ENCODE assay signal across 10 cellular contexts in genomic region chr1:51736702-51737101, GRCh38.
A peak's percentile ranks its signal among the peaks of the same experiment; 100 is the strongest.
DNase-seq lines count a peak whose midpoint lies in the region; ATAC-seq and TF ChIP-seq lines count a peak whose summit lies in the region.
"Had no signal": no experiment of that assay in that cellular context is flagged by ENCODE, and none has a peak within 500 bp of the region (broad histone marks: within the 10 kb centered on the region; RNA-seq: fewer than 3 reads in every experiment).

No MANE protein-coding gene starts in this region.

- no peak overlapping the region for H3K27ac Mint-ChIP-seq in activated CD4-positive, alpha-beta T cell treated with anti-CD3 and anti-CD28 coated beads, Interleukin-2, amount 10 ng/mL, durations not matched to agents 7 days and 5 days
- no peak overlapping the region for H3K27ac Mint-ChIP-seq in activated CD4-positive, alpha-beta T cell treated with anti-CD3 and anti-CD28 coated beads, Interleukin-2, amount 10 ng/mL, durations not matched to agents 24 days and 14 days
- H3K27ac Mint-ChIP-seq in T-helper 17 cell: peak overlapping the region; percentile 9
- no peak overlapping the region for H3K27ac Mint-ChIP-seq in type B pancreatic cell
- H3K27ac Mint-ChIP-seq: activated naive CD8-positive, alpha-beta T cell had no signal

- intact Hi-C loops in activated CD4-positive, alpha-beta T cell treated with anti-CD3 and anti-CD28 coated beads, Interleukin-2, amount 10 ng/mL, durations not matched to agents 24 days and 14 days (cut with micrococcal nuclease): no loop called here
- intact Hi-C loops in left ventricle myocardium inferior (cut with micrococcal nuclease): no loop called here

- H3K9me3 ChIP-seq in T-helper 17 cell (ENCODE audit: control insufficient read depth, low read length, poor library complexity, severe bottlenecking) (no peaks in the 10 kb centered on the region), left ventricle myocardium inferior (replicated peaks) (no peaks in the 10 kb centered on the region)

- H3K36me3 ChIP-seq in left ventricle myocardium inferior: no peaks in the 10 kb centered on the region

- H3K27me3 Mint-ChIP-seq in activated CD4-positive, alpha-beta T cell treated with anti-CD3 and anti-CD28 coated beads, Interleukin-2, amount 10 ng/mL, durations not matched to agents 7 days and 5 days: no peaks in the 10 kb centered on the region
- H3K27me3 Mint-ChIP-seq in activated CD4-positive, alpha-beta T cell treated with anti-CD3 and anti-CD28 coated beads, Interleukin-2, amount 10 ng/mL, durations not matched to agents 24 days and 14 days: no peaks in the 10 kb centered on the region
- no peaks in the 10 kb centered on the region for H3K27me3 Mint-ChIP-seq in T-helper 17 cell
- no peaks in the 10 kb centered on the region for H3K27me3 Mint-ChIP-seq in type B pancreatic cell
- H3K27me3 Mint-ChIP-seq: activated naive CD8-positive, alpha-beta T cell had no signal

- H3K4me3 ChIP-seq in left ventricle myocardium inferior: no peak overlapping the region

- ATAC-seq in T-helper 17 cell (no peak), HG02571 (IDR thresholded peaks at IDR 0.05; ENCODE audit: unreplicated experiment) (no peak)

- H3K4me3 Mint-ChIP-seq in activated CD4-positive, alpha-beta T cell treated with anti-CD3 and anti-CD28 coated beads, Interleukin-2, amount 10 ng/mL, durations not matched to agents 7 days and 5 days: no peak overlapping the region
- H3K4me3 Mint-ChIP-seq in activated CD4-positive, alpha-beta T cell treated with anti-CD3 and anti-CD28 coated beads, Interleukin-2, amount 10 ng/mL, durations not matched to agents 24 days and 14 days: no peak overlapping the region
- H3K4me3 Mint-ChIP-seq in T-helper 17 cell: no peak overlapping the region
- H3K4me3 Mint-ChIP-seq in type B pancreatic cell: peak overlapping the region; percentile 23
- H3K4me3 Mint-ChIP-seq: activated naive CD8-positive, alpha-beta T cell had no signal

- peaks cover 2% of the 10 kb centered on the region for H3K36me3 Mint-ChIP-seq in activated CD4-positive, alpha-beta T cell treated with anti-CD3 and anti-CD28 coated beads, Interleukin-2, amount 10 ng/mL, durations not matched to agents 7 days and 5 days (ENCODE audit: low read depth)
- peaks cover under 1% of the 10 kb centered on the region for H3K36me3 Mint-ChIP-seq in activated CD4-positive, alpha-beta T cell treated with anti-CD3 and anti-CD28 coated beads, Interleukin-2, amount 10 ng/mL, durations not matched to agents 24 days and 14 days (ENCODE audit: low read depth)
- H3K36me3 Mint-ChIP-seq in T-helper 17 cell (ENCODE audit: low read depth) (peaks cover under 1% of the 10 kb centered on the region), type B pancreatic cell (peaks cover 1% of the 10 kb centered on the region)

- TF ChIP-seq CTCF in left ventricle myocardium inferior (IDR thresholded peaks at IDR 0.05; ENCODE audit: borderline replicate concordance) (no peak), type B pancreatic cell (conservative IDR thresholded peaks at IDR 0.05) (no peak)

- no peaks in the 10 kb centered on the region for H3K9me3 Mint-ChIP-seq in activated CD4-positive, alpha-beta T cell treated with anti-CD3 and anti-CD28 coated beads, Interleukin-2, amount 10 ng/mL, durations not matched to agents 7 days and 5 days
- no peaks in the 10 kb centered on the region for H3K9me3 Mint-ChIP-seq in activated CD4-positive, alpha-beta T cell treated with anti-CD3 and anti-CD28 coated beads, Interleukin-2, amount 10 ng/mL, durations not matched to agents 24 days and 14 days
- H3K9me3 Mint-ChIP-seq in type B pancreatic cell: no peaks in the 10 kb centered on the region

- H3K27ac ChIP-seq in left ventricle myocardium inferior (replicated peaks): peak overlapping the region; percentile 27
- H3K27ac ChIP-seq: C4-2B had no signal

- H3K4me1 ChIP-seq in left ventricle myocardium inferior: peaks cover 74% of the 10 kb centered on the region

- H3K4me1 Mint-ChIP-seq in activated CD4-positive, alpha-beta T cell treated with anti-CD3 and anti-CD28 coated beads, Interleukin-2, amount 10 ng/mL, durations not matched to agents 7 days and 5 days: peaks cover 34% of the 10 kb centered on the region
- H3K4me1 Mint-ChIP-seq in activated CD4-positive, alpha-beta T cell treated with anti-CD3 and anti-CD28 coated beads, Interleukin-2, amount 10 ng/mL, durations not matched to agents 24 days and 14 days: peaks cover 18% of the 10 kb centered on the region
- H3K4me1 Mint-ChIP-seq in T-helper 17 cell (peaks cover 38% of the 10 kb centered on the region), type B pancreatic cell (ENCODE audit: unreplicated experiment) (peaks cover 49% of the 10 kb centered on the region)

- H3K27me3 ChIP-seq in left ventricle myocardium inferior (ENCODE audit: low read depth): no peaks in the 10 kb centered on the region

- DNase-seq in activated CD4-positive, alpha-beta T cell treated with anti-CD3 and anti-CD28 coated beads, Interleukin-2, amount 10 ng/mL, durations not matched to agents 7 days and 5 days: peak; percentile 11
- no peak for DNase-seq in activated CD4-positive, alpha-beta T cell treated with anti-CD3 and anti-CD28 coated beads, Interleukin-2, amount 10 ng/mL, durations not matched to agents 24 days and 14 days
- DNase-seq in T-helper 17 cell (no peak), left ventricle myocardium inferior (no peak), type B pancreatic cell (ENCODE audit: extremely low spot score, unreplicated experiment) (no peak)
- no peak for DNase-seq in activated CD4-positive, alpha-beta T cell treated with anti-CD3 and anti-CD28 coated beads, Interleukin-2, amount 50 U/mL, for 4 hours
- no peak for DNase-seq in activated naive CD4-positive, alpha-beta T cell treated with Interleukin-2 at 50 U/mL for 16 hours

- POLR2A ChIA-PET in activated CD4-positive, alpha-beta T cell treated with anti-CD3 and anti-CD28 coated beads, Interleukin-2, amount 10 ng/mL, durations not matched to agents 7 days and 5 days (lab: Charles Lee): no interaction called here

- CTCF ChIA-PET in activated CD4-positive, alpha-beta T cell treated with anti-CD3 and anti-CD28 coated beads, Interleukin-2, amount 10 ng/mL, durations not matched to agents 7 days and 5 days (lab: Charles Lee): no interaction called here
